In the genomic region with DNA sequence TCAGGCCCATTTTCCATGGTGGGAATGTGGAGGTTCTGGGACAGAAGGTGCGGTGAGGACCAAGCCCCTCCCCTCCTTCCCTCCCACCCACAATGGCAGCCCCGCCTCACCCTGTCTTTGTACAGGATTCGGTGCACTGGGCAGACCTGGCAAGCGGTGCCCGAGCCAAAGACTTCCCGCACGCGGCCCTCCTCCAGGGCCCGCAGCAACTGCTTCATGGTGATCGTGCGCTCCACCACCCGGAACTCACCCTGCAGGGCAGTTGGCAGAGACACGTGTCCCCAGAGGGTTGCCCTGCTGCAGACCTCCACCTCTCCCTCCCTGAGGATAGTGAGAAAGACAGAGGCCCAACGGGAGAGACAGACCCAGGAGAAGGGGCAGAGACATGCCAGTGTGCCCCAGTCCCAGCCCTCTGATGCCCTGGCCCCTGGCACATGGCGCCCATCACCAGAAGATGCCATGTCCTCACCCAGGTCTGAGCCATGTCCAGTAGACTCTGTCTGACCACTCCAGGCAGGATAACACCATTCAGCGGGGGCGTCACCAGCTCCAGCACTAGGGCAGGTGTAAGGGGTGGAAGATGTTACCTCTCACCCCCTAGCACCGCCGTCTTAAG, we compare ENCODE assay signal across 1 cellular context.
TF ChIP-seq lines count a peak whose summit lies in the region.

No MANE protein-coding gene starts in this region.

TF ChIP-seq in H1, 55 proteins besides CTCF, POLR2A, EP300 and RAD21:
- TF ChIP-seq TAF7 (optimal IDR thresholded peaks at IDR 0.05; ENCODE audit: borderline replicate concordance, low read depth, low read length): no peak
- TF ChIP-seq BACH1 (IDR thresholded peaks at IDR 0.05; ENCODE audit: low read length): no peak
- TF ChIP-seq POLR2AphosphoS5 (IDR thresholded peaks at IDR 0.05; ENCODE audit: low read depth, low read length): no peak
- no peak for TF ChIP-seq CHD1 (IDR thresholded peaks at IDR 0.05; ENCODE audit: low read depth, low read length)
- TF ChIP-seq KDM1A (IDR thresholded peaks at IDR 0.05; ENCODE audit: borderline replicate concordance, low read length): no peak
- TF ChIP-seq HDAC6 (IDR thresholded peaks at IDR 0.05; ENCODE audit: low read depth, low read length): no peak
- no peak for TF ChIP-seq MAFK (IDR thresholded peaks at IDR 0.05; ENCODE audit: low read depth, low read length)
- TF ChIP-seq SUZ12 (IDR thresholded peaks at IDR 0.05; ENCODE audit: low read length): no peak
- TF ChIP-seq, protein P1, sequence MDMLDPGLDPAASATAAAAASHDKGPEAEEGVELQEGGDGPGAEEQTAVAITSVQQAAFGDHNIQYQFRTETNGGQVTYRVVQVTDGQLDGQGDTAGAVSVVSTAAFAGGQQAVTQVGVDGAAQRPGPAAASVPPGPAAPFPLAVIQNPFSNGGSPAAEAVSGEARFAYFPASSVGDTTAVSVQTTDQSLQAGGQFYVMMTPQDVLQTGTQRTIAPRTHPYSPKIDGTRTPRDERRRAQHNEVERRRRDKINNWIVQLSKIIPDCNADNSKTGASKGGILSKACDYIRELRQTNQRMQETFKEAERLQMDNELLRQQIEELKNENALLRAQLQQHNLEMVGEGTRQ (IDR thresholded peaks at IDR 0.05; ENCODE audit: low read length): no peak
- no peak for TF ChIP-seq TAF1 (IDR thresholded peaks at IDR 0.05; ENCODE audit: low read depth, low read length)
- TF ChIP-seq EGR1 (IDR thresholded peaks at IDR 0.05; ENCODE audit: borderline replicate concordance, low read depth, low read length): no peak
